ENCODE assay signal across 1 cellular context in genomic region chr20:63192721-63193120, GRCh38.
TF ChIP-seq lines count a peak whose summit lies in the region.

No MANE protein-coding gene starts in this region.

TF ChIP-seq in H1, 55 proteins besides CTCF, POLR2A, EP300 and RAD21:
- no peak for TF ChIP-seq SAP30 (IDR thresholded peaks at IDR 0.05; ENCODE audit: insufficient read depth, insufficient replicate concordance, low read length)
- TF ChIP-seq ZNF274 (IDR thresholded peaks at IDR 0.05; ENCODE audit: borderline replicate concordance, extremely low read depth, low read length): no peak
- TF ChIP-seq HDAC6 (IDR thresholded peaks at IDR 0.05; ENCODE audit: low read depth, low read length): no peak
- TF ChIP-seq HDAC2 (IDR thresholded peaks at IDR 0.05; ENCODE audit: borderline replicate concordance in 1 of 2, low read depth in 2 of 2, low read length in 2 of 2): no peak
- no peak for TF ChIP-seq BCL11A (IDR thresholded peaks at IDR 0.05; ENCODE audit: low read depth in 2 of 2, low read length in 2 of 2)
- no peak for TF ChIP-seq RBBP5 (IDR thresholded peaks at IDR 0.05; ENCODE audit: borderline replicate concordance, low read depth, low read length)
- TF ChIP-seq KDM5A (IDR thresholded peaks at IDR 0.05; ENCODE audit: low read length): no peak
- no peak for TF ChIP-seq SIN3A (conservative IDR thresholded peaks at IDR 0.05 in 1 of 2, IDR thresholded peaks at IDR 0.05 in 1 of 2; ENCODE audit: low read depth in 1 of 2, low read length in 2 of 2)
- TF ChIP-seq USF2 (IDR thresholded peaks at IDR 0.05; ENCODE audit: low read length): no peak
- no peak for TF ChIP-seq CHD2 (IDR thresholded peaks at IDR 0.05; ENCODE audit: low read length)
- TF ChIP-seq NRF1 (IDR thresholded peaks at IDR 0.05; ENCODE audit: low read depth, low read length): no peak
